In genomic region chr19:40588110-40588854, GRCh38 we compare ENCODE assay signal across 20 cellular contexts. TPM values are rescaled to one million over a fixed set of nuclear protein-coding genes. Genes with fewer than 3 reads are reported as not detected.
DNase-seq lines count a peak whose midpoint lies in the region; ATAC-seq and TF ChIP-seq lines count a peak whose summit lies in the region.
"Had no signal": no experiment of that assay in that cellular context is flagged by ENCODE, and none has a peak within 500 bp of the region (broad histone marks: within the 10 kb centered on the region; RNA-seq: fewer than 3 reads in every experiment).

No MANE protein-coding gene starts in this region.

- no peak overlapping the region for H3K4me3 Mint-ChIP-seq in MCF 10A (ENCODE audit: unreplicated experiment)
- H3K4me3 Mint-ChIP-seq: activated T-cell treated with anti-CD3 and anti-CD28 coated beads, Interleukin-2, amount 50 U/mL, for 72 hours had no signal

- H3K27ac ChIP-seq in breast epithelium (no peak overlapping the region), foreskin keratinocyte (no peak overlapping the region)
- H3K27ac ChIP-seq: heart left ventricle, KMS-11, right lobe of liver had no signal

- DNase-seq in MCF 10A (ENCODE audit: unreplicated experiment): peak; percentile 34
- no peak for DNase-seq in breast epithelium (ENCODE audit: low spot score in 2 of 2)
- DNase-seq in SW480 (ENCODE audit: low spot score): peak; percentile 58
- DNase-seq in foreskin keratinocyte: peak in 1 of 2 donors; percentile 39
- DNase-seq in stimulated activated CD4-positive, alpha-beta T cell treated with anti-CD3 and anti-CD28 coated beads, Interleukin-4, amount 100 ng/mL, for 4 hours: no peak
- DNase-seq: ACHN; activated CD4-positive, alpha-beta T cell treated with anti-CD3 and anti-CD28 coated beads, Interleukin-2, amount 50 U/mL, for 4 hours; activated T-cell treated with anti-CD3 and anti-CD28 coated beads, Interleukin-2, amount 50 U/mL, for 72 hours; amniotic stem cell; heart left ventricle; kidney; NCI-H1417 treated with DMSO at 0.1 percent for 48 hours; NK-92 treated with Interleukin-12 subunit alpha and Interleukin-12 subunit beta, amount 100 ng/mL, for 24 hours; nucleus accumbens; right lobe of liver; SHP77 had no signal

- H3K9me3 ChIP-seq in breast epithelium: no peaks in the 10 kb centered on the region
- H3K9me3 ChIP-seq: heart left ventricle, right lobe of liver had no signal

- POLR2A ChIA-PET in MCF 10A (lab: Yijun Ruan, JAX): interaction anchor here (1.4 kb wide), 1 partner anchor 12 kb away, joined by 3 read pairs; no protein-coding TSS in a partner anchor

- H3K36me3 Mint-ChIP-seq in MCF 10A (ENCODE audit: insufficient read depth, unreplicated experiment): no peaks in the 10 kb centered on the region

- H3K4me1 ChIP-seq in breast epithelium (no peaks in the 10 kb centered on the region), foreskin keratinocyte (no peaks in the 10 kb centered on the region)
- H3K4me1 ChIP-seq: right lobe of liver had no signal

- no peaks in the 10 kb centered on the region for H3K9me3 Mint-ChIP-seq in MCF 10A (ENCODE audit: unreplicated experiment)
- H3K9me3 Mint-ChIP-seq: activated T-cell treated with anti-CD3 and anti-CD28 coated beads, Interleukin-2, amount 50 U/mL, for 72 hours had no signal

- no peak overlapping the region for H3K4me3 ChIP-seq in breast epithelium
- H3K4me3 ChIP-seq: heart left ventricle, right lobe of liver had no signal

- TF ChIP-seq POLR2A in breast epithelium (IDR thresholded peaks at IDR 0.05): no peak

- no peaks in the 10 kb centered on the region for H3K27me3 Mint-ChIP-seq in MCF 10A (ENCODE audit: insufficient read depth, unreplicated experiment)

- CTCF ChIA-PET in MCF 10A (lab: Yijun Ruan, JAX): interaction anchor here (0.7 to 1.1 kb wide), 3 partner anchors 18 to 47 kb away, joined by 3 to 4 read pairs (median 3); no protein-coding TSS in a partner anchor

- H3K27ac Mint-ChIP-seq in MCF 10A (ENCODE audit: low read depth, unreplicated experiment): peak overlapping the region; percentile 46
- H3K27ac Mint-ChIP-seq: activated T-cell treated with anti-CD3 and anti-CD28 coated beads, Interleukin-2, amount 50 U/mL, for 72 hours had no signal

- H3K27me3 ChIP-seq in breast epithelium (no peaks in the 10 kb centered on the region), foreskin keratinocyte (no peaks in the 10 kb centered on the region)
- H3K27me3 ChIP-seq: heart left ventricle, right lobe of liver had no signal

- H3K36me3 ChIP-seq in breast epithelium: no peaks in the 10 kb centered on the region

- H3K4me1 Mint-ChIP-seq in MCF 10A (ENCODE audit: insufficient read depth, unreplicated experiment): peaks cover 24% of the 10 kb centered on the region

- ATAC-seq in foreskin keratinocyte (peak; percentile 42), GM21528 (IDR thresholded peaks at IDR 0.05; ENCODE audit: low FRiP score, unreplicated experiment) (no peak), GM19395 (IDR thresholded peaks at IDR 0.05; ENCODE audit: unreplicated experiment) (no peak), GM18907 (IDR thresholded peaks at IDR 0.05; ENCODE audit: unreplicated experiment) (no peak)
- ATAC-seq: activated T-cell treated with anti-CD3 and anti-CD28 coated beads, Interleukin-2, amount 50 U/mL, for 72 hours had no signal

- BruUV-seq in MCF 10A (replicated peaks; lab: Mats Ljungman, UMichigan): no TSS peak

- intact Hi-C loops in MCF 10A (cut with micrococcal nuclease) (no loop called here), breast epithelium (cut with DNase I; ENCODE audit: low total_unique reads) (no loop called here)

- TF ChIP-seq CTCF in MCF 10A (IDR thresholded peaks at IDR 0.05; ENCODE audit: unreplicated experiment): no peak
- TF ChIP-seq CTCF in breast epithelium (IDR thresholded peaks at IDR 0.05): no peak
- TF ChIP-seq CTCF in foreskin keratinocyte (conservative IDR thresholded peaks at IDR 0.05): peak; percentile 5

RNA-seq across cellular contexts. Expression of gene SHKBP1, which starts 11.6 kb away (rescaled TPM):
- total RNA-seq in MCF 10A (2022) (41.5 and 44.0 TPM in 2 replicates), breast epithelium (10 to 100 TPM; 25.8 to 42.9 (median 34.1) TPM), foreskin keratinocyte (53.0 and 64.8 TPM in 2 replicates)
- 87.0 and 108 TPM in 2 replicates for polyA plus RNA-seq in foreskin keratinocyte

RNA-seq across cellular contexts. Expression of gene LTBP4, which starts 12.9 kb away (rescaled TPM):
- total RNA-seq in MCF 10A (2022): 76.4 and 103 TPM in 2 replicates
- total RNA-seq in breast epithelium: 100 to 1,000 TPM in 1 of 3 donors, 10 to 100 TPM in 2; 52.7 to 130 (median 89.1) TPM
- 39.5 and 42.9 TPM in 2 replicates for total RNA-seq in foreskin keratinocyte
- polyA plus RNA-seq in foreskin keratinocyte: 50.6 and 51.1 TPM in 2 replicates

Comparison
In these comparisons a context has a peak if more than half of its experiments do, and no peak if none do; other contexts are left out.
1. DNase-seq: peak in MCF 10A (single experiment) and SW480 (single experiment); none in breast epithelium (0 of 2) and stimulated activated CD4-positive, alpha-beta T cell treated with anti-CD3 and anti-CD28 coated beads, Interleukin-4, amount 100 ng/mL, for 4 hours (0 of 2).